ENCODE assay signal across 20 cellular contexts in genomic region chr7:74525140-74525539, GRCh38.
DNase-seq lines count a peak whose midpoint lies in the region; ATAC-seq, FAIRE-seq and TF ChIP-seq lines count a peak whose summit lies in the region.
"Had no signal": no experiment of that assay in that cellular context is flagged by ENCODE, and none has a peak within 500 bp of the region (broad histone marks: within the 10 kb centered on the region; RNA-seq: fewer than 3 reads in every experiment).

No MANE protein-coding gene starts in this region.

- H3K9ac ChIP-seq in SK-N-SH (no peak overlapping the region), HepG2 (ENCODE audit: insufficient read depth, low read depth, low read length) (no peak overlapping the region)
- H3K9ac ChIP-seq: KMS-11 had no signal

- in situ Hi-C loops in HepG2 (cut with HindIII; ENCODE audit: extremely low pct_ligation_motif_present, low pct_unique_long_range_greater_than_20kb), result no loop called here

- no peak overlapping the region for H3K4me3 ChIP-seq in SK-N-SH (ENCODE audit: low read depth in 2 of 2, low read length in 1 of 2)
- no peak overlapping the region for H3K4me3 ChIP-seq in HepG2 (replicated peaks in 1 of 3; ENCODE audit: insufficient read depth in 1 of 3, low read depth in 2 of 3, low read length in 3 of 3)
- no peak overlapping the region for H3K4me3 ChIP-seq in vagina
- H3K4me3 ChIP-seq: SJSA1 had no signal

- H3K27me3 ChIP-seq in SK-N-SH (ENCODE audit: insufficient read depth), result no peaks in the 10 kb centered on the region
- no peaks in the 10 kb centered on the region for H3K27me3 ChIP-seq in HepG2 (ENCODE audit: control insufficient read depth in 1 of 2, insufficient read depth in 2 of 2, low read length in 2 of 2)
- no peaks in the 10 kb centered on the region for H3K27me3 ChIP-seq in vagina
- H3K27me3 ChIP-seq: SJSA1 had no signal

- TF ChIP-seq EP300 in SK-N-SH (IDR thresholded peaks at IDR 0.05; ENCODE audit: borderline replicate concordance in 1 of 2, low read depth in 1 of 2, low read length in 1 of 2) (no peak), HepG2 (IDR thresholded peaks at IDR 0.05; ENCODE audit: low read depth in 2 of 2, low read length in 2 of 2) (no peak), HepG2 (CRISPR knock-in tag; IDR thresholded peaks at IDR 0.05; ENCODE audit: borderline replicate concordance) (no peak)

- intact Hi-C loops in HepG2 (cut with micrococcal nuclease; ENCODE audit: unreplicated experiment) (no loop called here), vagina (cut with DNase I) (no loop called here)

- H3K4me1 ChIP-seq in SK-N-SH (ENCODE audit: control insufficient read depth in 1 of 2, insufficient read depth in 2 of 2, low read depth in 1 of 2, low read length in 1 of 2) (no peaks in the 10 kb centered on the region), HepG2 (ENCODE audit: insufficient read depth, low read length) (no peaks in the 10 kb centered on the region), vagina (peaks cover 19% of the 10 kb centered on the region)
- H3K4me1 ChIP-seq: SJSA1 had no signal

- WGBS in SK-N-SH (ENCODE audit: low lambda C conversion rate), result 95% methylated on average over 6 of the region's 6 CpGs
- WGBS in HepG2 (ENCODE audit: low lambda C conversion rate), result 98% methylated on average over 6 of the region's 6 CpGs

- FAIRE-seq in HepG2 (lab: Jason Lieb, UNC), result no peak
- FAIRE-seq: HTR-8/SVneo, RCC 7860 had no signal

- TF ChIP-seq POLR2A in HepG2 (IDR thresholded peaks at IDR 0.05; ENCODE audit: insufficient read depth in 1 of 2, low read depth in 2 of 2, low read length in 2 of 2) (no peak), vagina (IDR thresholded peaks at IDR 0.05) (no peak)

- H3K4me2 ChIP-seq in SK-N-SH, result no peak overlapping the region
- no peak overlapping the region for H3K4me2 ChIP-seq in HepG2 (ENCODE audit: low read depth, low read length)

- H2AFZ ChIP-seq in SK-N-SH (ENCODE audit: low read depth), result no peak overlapping the region
- no peak overlapping the region for H2AFZ ChIP-seq in HepG2 (ENCODE audit: low read length)

- POLR2A ChIA-PET in SK-N-SH (lab: Yijun Ruan, JAX) (no interaction called here), RWPE1 (lab: Yijun Ruan, JAX; ENCODE audit: low non-redundant PET) (no interaction called here), HepG2 (lab: Yijun Ruan, JAX) (no interaction called here)

- H4K20me1 ChIP-seq in SK-N-SH (ENCODE audit: insufficient read depth) (no peaks in the 10 kb centered on the region), HepG2 (ENCODE audit: insufficient read depth, low read length) (no peaks in the 10 kb centered on the region)

- CTCF ChIA-PET in SK-N-SH (lab: Yijun Ruan, JAX) (interaction anchor here (0.9 to 1.9 kb wide), 2 partner anchors 13 to 124 kb away, joined by 4 to 5 read pairs; no protein-coding TSS in a partner anchor), RWPE1 (lab: Yijun Ruan, JAX) (interaction anchor here (0.7 kb wide), 1 partner anchor 18 kb away, joined by 6 read pairs; no protein-coding TSS in a partner anchor), HepG2 (lab: Yijun Ruan, JAX; ENCODE audit: low intra/inter-chr PET ratio, low total read pairs) (no interaction called here)

- H3K9me2 ChIP-seq in SK-N-SH, result no peaks in the 10 kb centered on the region

- H3K79me2 ChIP-seq in SK-N-SH (ENCODE audit: insufficient read depth) (no peaks in the 10 kb centered on the region), HepG2 (ENCODE audit: insufficient read depth, low read length) (no peaks in the 10 kb centered on the region)

- no peak overlapping the region for H3K27ac ChIP-seq in SK-N-SH (ENCODE audit: low read depth in 2 of 2, low read length in 1 of 2)
- H3K27ac ChIP-seq in RWPE1, result peak overlapping the region; percentile 89
- no peak overlapping the region for H3K27ac ChIP-seq in HepG2 (ENCODE audit: extremely low read length, insufficient read depth, low read length)
- H3K27ac ChIP-seq in vagina, result peak overlapping the region; percentile 12
- H3K27ac ChIP-seq: KMS-11, SJSA1 had no signal

- peak; percentile 15; the same call in 1 of the 2 replicates for TF ChIP-seq RAD21 in SK-N-SH (IDR thresholded peaks at IDR 0.05; ENCODE audit: low read length)
- no peak for TF ChIP-seq RAD21 in HepG2 (CRISPR knock-in tag; IDR thresholded peaks at IDR 0.05)

- no peak for TF ChIP-seq CTCF in SK-N-SH (IDR thresholded peaks at IDR 0.05)
- TF ChIP-seq CTCF in RWPE1 (conservative IDR thresholded peaks at IDR 0.05; ENCODE audit: low read depth), result no peak
- 0 out of 2 replicates have a peak, but pooled peaks have one; percentile 19 for TF ChIP-seq CTCF in HepG2 (CRISPR knock-in tag; IDR thresholded peaks at IDR 0.05)
- no peak for TF ChIP-seq CTCF in vagina (IDR thresholded peaks at IDR 0.05)

- no TSS peak for BruUV-seq in HepG2 (replicated peaks; lab: Mats Ljungman, UMichigan)

- no peak for ATAC-seq in SK-N-SH treated with all-trans-retinoic acid at 6 μM for 48 hours
- no peak for ATAC-seq in HepG2
- ATAC-seq: CD8-positive, alpha-beta T cell; Right ventricle myocardium inferior had no signal

- DNase-seq in SK-N-SH (no peak), RWPE1 (ENCODE audit: low spot score) (no peak), HepG2 (ENCODE audit: low spot score) (no peak), vagina (ENCODE audit: extremely low spot score in 2 of 2) (no peak), foreskin melanocyte (no peak), Kasumi-1 (lab: John Stamatoyannopoulos, UW) (no peak)
- DNase-seq in activated naive CD4-positive, alpha-beta T cell (lab: John Stamatoyannopoulos, UW), result no peak
- DNase-seq: 8988T; C1 segment of cervical spinal cord; CD8-positive, alpha-beta T cell; GOT3; IMR-90; MV-4-11; OCI-M1 had no signal

- peaks cover 2 to 27% of the 10 kb centered on the region in 2 experiments for H3K36me3 ChIP-seq in SK-N-SH (replicated peaks in 1 of 2; ENCODE audit: control insufficient read depth in 1 of 2, insufficient read depth in 2 of 2, low read length in 1 of 2)
- peaks cover 1 to 29% of the 10 kb centered on the region in 2 experiments; a peak in 4 of 5 replicates for H3K36me3 ChIP-seq in HepG2 (replicated peaks in 1 of 2; ENCODE audit: control insufficient read depth in 1 of 2, insufficient read depth in 2 of 2, low read length in 2 of 2)
- peaks cover 0 to 28% of the 10 kb centered on the region in 2 donors for H3K36me3 ChIP-seq in vagina

- H3F3A ChIP-seq in SK-N-SH (replicated peaks; ENCODE audit: insufficient read depth), result no peaks in the 10 kb centered on the region

- H3K9me3 ChIP-seq in SK-N-SH (no peaks in the 10 kb centered on the region), HepG2 (ENCODE audit: low read length) (no peaks in the 10 kb centered on the region), vagina (no peaks in the 10 kb centered on the region)
- H3K9me3 ChIP-seq: SJSA1 had no signal

TF ChIP-seq in SK-N-SH, 30 proteins besides CTCF, POLR2A, EP300 and RAD21 (continues in another document):
- TF ChIP-seq MXI1 (IDR thresholded peaks at IDR 0.05; ENCODE audit: low read depth, low read length) (no peak), NRF1 (IDR thresholded peaks at IDR 0.05; ENCODE audit: low read depth, low read length) (no peak), RFX5 (IDR thresholded peaks at IDR 0.05; ENCODE audit: low read length) (no peak), GABPA (IDR thresholded peaks at IDR 0.05; ENCODE audit: low read depth) (no peak), RCOR1 (IDR thresholded peaks at IDR 0.05; ENCODE audit: low read length) (no peak), EZH2phosphoT487 (IDR thresholded peaks at IDR 0.05; ENCODE audit: borderline replicate concordance, low read depth) (no peak), MAX (IDR thresholded peaks at IDR 0.05; ENCODE audit: low read depth) (no peak), SIN3A (IDR thresholded peaks at IDR 0.05; ENCODE audit: borderline replicate concordance, low read depth, low read length) (no peak)

TF ChIP-seq in SK-N-SH treated with all-trans-retinoic acid at 6 μM for 48 hours, 23 proteins besides CTCF, POLR2A, EP300 and RAD21 (continues in another document):
- TF ChIP-seq ZNF8 (CRISPR knock-in tag; IDR thresholded peaks at IDR 0.05) (no peak), CREB5 (CRISPR knock-in tag; IDR thresholded peaks at IDR 0.05; ENCODE audit: low read depth) (no peak)

TF ChIP-seq in HepG2, 621 proteins besides CTCF, POLR2A, EP300 and RAD21:
- no peak for TF ChIP-seq ZNF367 (CRISPR knock-in tag; IDR thresholded peaks at IDR 0.05; ENCODE audit: borderline replicate concordance)
- TF ChIP-seq STAG1 (CRISPR knock-in tag; IDR thresholded peaks at IDR 0.05), result peak; percentile 19; the same call in 1 of the 2 replicates

Comparison
In these comparisons a context has a peak if more than half of its experiments do, and no peak if none do; other contexts are left out.
1. H3K27ac ChIP-seq: peak in RWPE1 (single experiment) and vagina (single experiment); none in SK-N-SH (0 of 2) and HepG2 (single experiment).
2. Of the 25 proteins assayed by ChIP-seq in both HepG2 and SK-N-SH: peak only in HepG2: CTCF; only in SK-N-SH: RAD21; in both: none; in neither: 23.